In the genomic region with DNA sequence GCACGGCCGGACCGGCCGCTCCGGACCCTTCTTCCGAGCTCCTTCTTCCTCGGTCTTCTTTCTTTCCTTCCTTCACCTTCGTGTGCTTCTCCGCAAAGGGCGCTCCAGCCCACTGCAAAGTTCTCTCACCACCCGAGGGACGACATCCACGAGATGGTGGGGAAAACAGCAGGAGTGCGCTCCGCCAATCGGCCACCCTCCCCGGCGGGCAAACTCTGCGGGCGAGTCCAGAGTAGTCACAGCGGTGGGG, we compare ENCODE assay signal across 8 cellular contexts. TPM values are rescaled to one million over a fixed set of nuclear protein-coding genes. Genes with fewer than 3 reads are reported as not detected.
DNase-seq lines count a peak whose midpoint lies in the region; ATAC-seq and TF ChIP-seq lines count a peak whose summit lies in the region.
"Not testable (repeated sequence)": the region's sequence is repeated elsewhere in the genome, so short reads cannot be mapped to it uniquely, and the experiment has no call there.

No MANE protein-coding gene starts in this region.

- not testable (repeated sequence) for H3K36me3 ChIP-seq in CD8-positive, alpha-beta T cell (ENCODE audit: insufficient read depth, low read length); MM.1S (replicated peaks; ENCODE audit: insufficient read depth, low read length); colonic mucosa; hepatocyte (replicated peaks; ENCODE audit: insufficient read depth, low read depth); stomach smooth muscle (ENCODE audit: control insufficient read depth in 2 of 2, insufficient read depth in 2 of 2, low read length in 2 of 2)
- H3K36me3 ChIP-seq in HEK293 (ENCODE audit: control insufficient read depth in 2 of 2, insufficient read depth in 1 of 2, low read length in 2 of 2) = peaks cover 0 to 19% of the 10 kb centered on the region in 2 experiments; a peak in 2 of 3 replicates

- POLR2A ChIA-PET in CD8-positive, alpha-beta T cell (lab: Charles Lee); activated CD8-positive, alpha-beta T cell treated with anti-CD3 and anti-CD28 coated beads for 36 hours (lab: Charles Lee): not testable (repeated sequence)
- POLR2A ChIA-PET in HEK293 (lab: Yijun Ruan, JAX) = interaction anchor here (1.4 to 2.6 kb wide), 2 partner anchors 36 to 158 kb away, joined by 5 to 13 read pairs; no protein-coding TSS in a partner anchor

- WGBS in hepatocyte (ENCODE audit: low lambda C conversion rate, missing lambda C conversion rate) = under 1% methylated on average over 19 of the region's 21 CpGs

- CTCF ChIA-PET in CD8-positive, alpha-beta T cell (lab: Charles Lee); HEK293 (lab: Yijun Ruan, JAX); activated CD8-positive, alpha-beta T cell treated with anti-CD3 and anti-CD28 coated beads for 36 hours (lab: Charles Lee): not testable (repeated sequence)

- peak overlapping the region; percentile 84 for H3K4me3 Mint-ChIP-seq in CD8-positive, alpha-beta T cell
- peak overlapping the region; percentile 71 for H3K4me3 Mint-ChIP-seq in activated CD8-positive, alpha-beta T cell treated with anti-CD3 and anti-CD28 coated beads for 36 hours
- H3K4me3 Mint-ChIP-seq in natural killer cell = peak overlapping the region; percentile 99

- not testable (repeated sequence) for H3K9me2 ChIP-seq in MM.1S (replicated peaks; ENCODE audit: insufficient read depth, low read length); hepatocyte (replicated peaks; ENCODE audit: insufficient read depth)

- H3F3A ChIP-seq in MM.1S (ENCODE audit: insufficient read depth, low read length) = not testable (repeated sequence)

- H3K36me3 Mint-ChIP-seq in CD8-positive, alpha-beta T cell; activated CD8-positive, alpha-beta T cell treated with anti-CD3 and anti-CD28 coated beads for 36 hours (ENCODE audit: low read depth); natural killer cell: not testable (repeated sequence)

- not testable (repeated sequence) for H3K9me3 ChIP-seq in CD8-positive, alpha-beta T cell (ENCODE audit: low read length); HEK293 (ENCODE audit: control insufficient read depth, insufficient read depth, low read depth, low read length); MM.1S (replicated peaks; ENCODE audit: insufficient read depth, low read length); colonic mucosa; hepatocyte (ENCODE audit: low read depth); stomach smooth muscle (ENCODE audit: control insufficient read depth in 2 of 2, low read length in 2 of 2)

- H3K9me3 Mint-ChIP-seq in CD8-positive, alpha-beta T cell; activated CD8-positive, alpha-beta T cell treated with anti-CD3 and anti-CD28 coated beads for 36 hours; natural killer cell: not testable (repeated sequence)

- H2AFZ ChIP-seq in MM.1S (ENCODE audit: low read length) = peak overlapping the region; percentile 69
- H2AFZ ChIP-seq in hepatocyte = peak overlapping the region; percentile 37

- peaks cover 14% of the 10 kb centered on the region for H3K4me1 Mint-ChIP-seq in CD8-positive, alpha-beta T cell (ENCODE audit: low read depth)
- peaks cover 10% of the 10 kb centered on the region for H3K4me1 Mint-ChIP-seq in activated CD8-positive, alpha-beta T cell treated with anti-CD3 and anti-CD28 coated beads for 36 hours (ENCODE audit: low read depth)
- peaks cover 5 to 17% of the 10 kb centered on the region in 2 donors for H3K4me1 Mint-ChIP-seq in natural killer cell

- H3K27me3 ChIP-seq in CD8-positive, alpha-beta T cell (ENCODE audit: insufficient read depth, low read length); colonic mucosa; hepatocyte; stomach smooth muscle (ENCODE audit: control insufficient read depth in 1 of 2, insufficient read depth in 2 of 2, low read length in 2 of 2): not testable (repeated sequence)
- H3K27me3 ChIP-seq in MM.1S (replicated peaks; ENCODE audit: insufficient read depth, low read length) = peaks cover 16% of the 10 kb centered on the region

- TF ChIP-seq CTCF in CD8-positive, alpha-beta T cell (IDR thresholded peaks at IDR 0.05); HEK293 (tag by site-specific recombination; IDR thresholded peaks at IDR 0.05); MM.1S (IDR thresholded peaks at IDR 0.05; ENCODE audit: low read length); activated CD8-positive, alpha-beta T cell treated with anti-CD3 and anti-CD28 coated beads for 36 hours (IDR thresholded peaks at IDR 0.05); colonic mucosa (IDR thresholded peaks at IDR 0.05); natural killer cell (IDR thresholded peaks at IDR 0.05): not testable (repeated sequence)
- peak; percentile 5 for TF ChIP-seq CTCF in hepatocyte (IDR thresholded peaks at IDR 0.05; ENCODE audit: poor library complexity)

- not testable (repeated sequence) for H3K9ac ChIP-seq in MM.1S (ENCODE audit: low read length)
- H3K9ac ChIP-seq in colonic mucosa (ENCODE audit: low read depth in 2 of 2, low read length in 2 of 2) (peak overlapping the region; percentile 87 to 94), stomach smooth muscle (ENCODE audit: low read length in 2 of 2) (peak overlapping the region; percentile 83 to 84)

- intact Hi-C loops in CD8-positive, alpha-beta T cell (cut with DNase I, micrococcal nuclease) = loop anchor here in 1 of 2 experiments (5.0 kb wide), 1 partner anchor 92 kb away; no protein-coding TSS in a partner anchor
- intact Hi-C loops in activated CD8-positive, alpha-beta T cell treated with anti-CD3 and anti-CD28 coated beads for 36 hours (cut with micrococcal nuclease) = not testable (repeated sequence)
- intact Hi-C loops in colonic mucosa (cut with DNase I) (loop anchor here (5.0 to 10.0 kb wide), 3 partner anchors 94 to 916 kb away; no protein-coding TSS in a partner anchor), natural killer cell (cut with micrococcal nuclease) (loop anchor here (5.0 kb wide), 2 partner anchors 67 to 152 kb away; no protein-coding TSS in a partner anchor)

- peak overlapping the region; percentile 95 for H3K4me2 ChIP-seq in MM.1S (ENCODE audit: low read depth, low read length)
- H3K4me2 ChIP-seq in hepatocyte = peak overlapping the region; percentile 83

- peak overlapping the region; percentile 75 for H3K27ac Mint-ChIP-seq in CD8-positive, alpha-beta T cell
- not testable (repeated sequence) for H3K27ac Mint-ChIP-seq in activated CD8-positive, alpha-beta T cell treated with anti-CD3 and anti-CD28 coated beads for 36 hours
- H3K27ac Mint-ChIP-seq in natural killer cell = peak overlapping the region; percentile 93 to 95

- H3K79me2 ChIP-seq in MM.1S (ENCODE audit: low read length) = not testable (repeated sequence)
- H3K79me2 ChIP-seq in hepatocyte = peaks cover 50% of the 10 kb centered on the region

- H3K4me1 ChIP-seq in CD8-positive, alpha-beta T cell (ENCODE audit: insufficient read depth, low read length) = peaks cover 11% of the 10 kb centered on the region
- peaks cover 17% of the 10 kb centered on the region for H3K4me1 ChIP-seq in HEK293 (ENCODE audit: control insufficient read depth, insufficient read depth, low read length)
- H3K4me1 ChIP-seq in MM.1S (ENCODE audit: low read length); colonic mucosa; stomach smooth muscle (ENCODE audit: control insufficient read depth, insufficient read depth, low read length): not testable (repeated sequence)
- peaks cover 37% of the 10 kb centered on the region for H3K4me1 ChIP-seq in hepatocyte (ENCODE audit: insufficient read depth)

- not testable (repeated sequence) for H3K27me3 Mint-ChIP-seq in CD8-positive, alpha-beta T cell (ENCODE audit: low read depth); natural killer cell (ENCODE audit: low read depth in 2 of 2)
- peaks cover 16% of the 10 kb centered on the region for H3K27me3 Mint-ChIP-seq in activated CD8-positive, alpha-beta T cell treated with anti-CD3 and anti-CD28 coated beads for 36 hours

- H4K20me1 ChIP-seq in MM.1S (ENCODE audit: insufficient read depth, low read length) = not testable (repeated sequence)
- peaks cover 30% of the 10 kb centered on the region for H4K20me1 ChIP-seq in hepatocyte (ENCODE audit: insufficient read depth, poor library complexity, severe bottlenecking)

- peak overlapping the region; percentile 49 for H3K4me3 ChIP-seq in CD8-positive, alpha-beta T cell (ENCODE audit: low read depth, low read length)
- H3K4me3 ChIP-seq in HEK293 (ENCODE audit: low read depth, low read length) (peak overlapping the region; percentile 97), MM.1S (ENCODE audit: low read length) (peak overlapping the region; percentile 72), colonic mucosa (peak overlapping the region; percentile 82), hepatocyte (peak overlapping the region; percentile 52), stomach smooth muscle (ENCODE audit: low read length in 2 of 2) (peak overlapping the region; percentile 73 to 89)

- not testable (repeated sequence) for DNase-seq in CD8-positive, alpha-beta T cell; MM.1S; activated CD8-positive, alpha-beta T cell treated with anti-CD3 and anti-CD28 coated beads for 36 hours; colonic mucosa; hepatocyte (ENCODE audit: low spot score); natural killer cell

- not testable (repeated sequence) for H3K27ac ChIP-seq in CD8-positive, alpha-beta T cell (ENCODE audit: low read depth, low read length); MM.1S (ENCODE audit: low read length)
- H3K27ac ChIP-seq in HEK293 (ENCODE audit: extremely low read depth, low read depth, low read length) (peak overlapping the region; percentile 97), colonic mucosa (peak overlapping the region; percentile 92), hepatocyte (peak overlapping the region; percentile 93), stomach smooth muscle (ENCODE audit: low read length) (peak overlapping the region; percentile 78)

- not testable (repeated sequence) for ATAC-seq in CD8-positive, alpha-beta T cell; natural killer cell
- ATAC-seq in activated CD8-positive, alpha-beta T cell treated with anti-CD3 and anti-CD28 coated beads for 36 hours = peak; percentile 10

RNA-seq across cellular contexts. Expression of gene TLE1, which starts 0.3 kb away (rescaled TPM):
- total RNA-seq in CD8-positive, alpha-beta T cell = 10 to 100 TPM; 14.1 to 14.3 TPM
- under 1 TPM; 0.20 to 0.29 TPM for total RNA-seq in activated CD8-positive, alpha-beta T cell treated with anti-CD3 and anti-CD28 coated beads for 36 hours
- 10 to 100 TPM; 43.8 to 54.8 TPM for total RNA-seq in colonic mucosa
- total RNA-seq in hepatocyte = 100 TPM in 2 replicates
- polyA plus RNA-seq in hepatocyte = 117 TPM in 2 replicates
- 10 to 100 TPM; 38.8 to 58.9 (median 44.5) TPM for total RNA-seq in natural killer cell

Comparison
In these comparisons a context has a peak if more than half of its experiments do, and no peak if none do; other contexts are left out.
1. RNA of gene TLE1, which starts 0.3 kb away (total RNA-seq): 100 TPM in hepatocyte, 43.8 to 54.8 TPM in colonic mucosa, 38.8 to 58.9 TPM in natural killer cell and 14.1 to 14.3 TPM in CD8-positive, alpha-beta T cell; 0.20 to 0.29 TPM in activated CD8-positive, alpha-beta T cell treated with anti-CD3 and anti-CD28 coated beads for 36 hours; every median in the first group is over 10 times any median in the second.
2. Peak in every context shown above with its lines, with median percentiles within 50 percentile points of each other: H3K4me3 ChIP-seq and H3K4me3 Mint-ChIP-seq.